Comparison of ENCODE assay signal across 14 cellular contexts in genomic region chr18:79888016-79888415, GRCh38.
A peak's percentile ranks its signal among the peaks of the same experiment; 100 is the strongest.
DNase-seq lines count a peak whose midpoint lies in the region; ATAC-seq, FAIRE-seq and TF ChIP-seq lines count a peak whose summit lies in the region.
"Had no signal": no experiment of that assay in that cellular context is flagged by ENCODE, and none has a peak within 500 bp of the region (broad histone marks: within the 10 kb centered on the region; RNA-seq: fewer than 3 reads in every experiment).

No MANE protein-coding gene starts in this region.

- H3K4me1 ChIP-seq in right atrium auricular region: no peaks in the 10 kb centered on the region
- H3K4me1 ChIP-seq in spleen: no peaks in the 10 kb centered on the region

- peaks cover 0 to 21% of the 10 kb centered on the region in 2 donors for H3K9me3 ChIP-seq in right atrium auricular region
- peaks cover 4 to 68% (median 60%) of the 10 kb centered on the region in 8 donors for H3K9me3 ChIP-seq in spleen

- no peaks in the 10 kb centered on the region for H3K36me3 ChIP-seq in right atrium auricular region
- no peaks in the 10 kb centered on the region for H3K36me3 ChIP-seq in spleen

- H3K27ac ChIP-seq in right atrium auricular region (no peak overlapping the region), spleen (no peak overlapping the region)
- H3K27ac ChIP-seq: GM23248 had no signal

- WGBS in spleen, 5 donors: 87 to 97% (median 89%) methylated on average over 12 to 16 of the region's 16 CpGs

- DNase-seq in left ventricle myocardium superior (peak; percentile 7), right atrium auricular region (ENCODE audit: low spot score) (no peak), left lobe of liver (ENCODE audit: low spot score) (peak; percentile 35), spleen (peak; percentile 70), GM12892 (ENCODE audit: insufficient read length) (no peak), NCI-H1436 (lab: John Stamatoyannopoulos, UW) (no peak)
- DNase-seq in activated CD4-positive, CD25-positive, alpha-beta regulatory T cell (lab: John Stamatoyannopoulos, UW): no peak
- DNase-seq: C1 segment of cervical spinal cord, Calu3, DMS 273 treated with DMSO at 0.1 percent for 48 hours, GM23248 had no signal

- H3K4me3 ChIP-seq in right atrium auricular region (no peak overlapping the region), spleen (no peak overlapping the region)
- H3K4me3 ChIP-seq: GM23248 had no signal

- H3K27me3 ChIP-seq in right atrium auricular region (no peaks in the 10 kb centered on the region), spleen (replicated peaks in 1 of 7) (no peaks in the 10 kb centered on the region)

- TF ChIP-seq POLR2A in spleen (IDR thresholded peaks at IDR 0.05) (no peak), GM12892 (IDR thresholded peaks at IDR 0.05; ENCODE audit: low read depth, low read length) (no peak)

- no peak for FAIRE-seq in GM12892 (lab: Jason Lieb, UNC)
- FAIRE-seq: A204.1, H54 had no signal

- no peak for ATAC-seq in left ventricle myocardium superior
- ATAC-seq in left lobe of liver: no peak
- ATAC-seq: HCT116 had no signal

- intact Hi-C loops in left ventricle myocardium superior (cut with micrococcal nuclease): no loop called here
- intact Hi-C loops in spleen (cut with DNase I; ENCODE audit: low total_unique reads): no loop called here

- no peak for TF ChIP-seq CTCF in right atrium auricular region (IDR thresholded peaks at IDR 0.05)
- no peak for TF ChIP-seq CTCF in spleen (IDR thresholded peaks at IDR 0.05 in 8 of 11, conservative IDR thresholded peaks at IDR 0.05 in 3 of 11)

Comparison
In these comparisons a context has a peak if more than half of its experiments do, and no peak if none do; other contexts are left out.
1. DNase-seq: peak in left ventricle myocardium superior (single experiment), left lobe of liver (single experiment) and spleen (single experiment); none in right atrium auricular region (single experiment), GM12892 (single experiment), NCI-H1436 (single experiment) and activated CD4-positive, CD25-positive, alpha-beta regulatory T cell (0 of 4).